In the genomic region with DNA sequence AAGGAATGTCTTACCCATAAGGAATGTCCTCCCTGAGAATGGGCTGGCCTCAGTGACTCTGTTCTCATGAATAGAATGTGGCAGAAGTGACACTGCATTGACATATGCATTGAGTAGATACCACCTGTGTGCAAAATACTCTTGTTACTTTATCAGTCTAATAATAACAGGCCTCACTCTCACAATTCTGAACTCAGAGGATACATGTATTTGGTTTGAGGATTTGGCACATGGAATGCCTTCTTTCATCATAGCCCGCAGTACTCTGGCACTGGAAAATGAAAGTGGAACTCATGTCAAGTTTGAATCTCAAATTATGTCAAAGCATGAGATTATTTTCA, we compare ENCODE assay signal across 18 cellular contexts. TPM values are rescaled to one million over a fixed set of nuclear protein-coding genes. Genes with fewer than 3 reads are reported as not detected.
DNase-seq lines count a peak whose midpoint lies in the region; ATAC-seq and TF ChIP-seq lines count a peak whose summit lies in the region.
"Had no signal": no experiment of that assay in that cellular context is flagged by ENCODE, and none has a peak within 500 bp of the region (broad histone marks: within the 10 kb centered on the region; RNA-seq: fewer than 3 reads in every experiment).

No MANE protein-coding gene starts in this region.

- no peaks in the 10 kb centered on the region for H3K36me3 Mint-ChIP-seq in CD4-positive, alpha-beta T cell (ENCODE audit: low read depth)

- no peaks in the 10 kb centered on the region for H3K9me3 ChIP-seq in CD4-positive, alpha-beta T cell (ENCODE audit: control insufficient read depth, low read length)
- H3K9me3 ChIP-seq: vagina had no signal

- ATAC-seq in CD4-positive, alpha-beta T cell (ENCODE audit: poor library complexity), result no peak

- CTCF ChIA-PET in AG04449 (lab: Yijun Ruan, JAX), result no interaction called here
- CTCF ChIA-PET in CD4-positive, alpha-beta T cell (lab: Charles Lee), result no interaction called here

- no peak for TF ChIP-seq CTCF in AG04449 (IDR thresholded peaks at IDR 0.05; ENCODE audit: insufficient read depth, low read length, missing control alignments)
- no peak for TF ChIP-seq CTCF in CD4-positive, alpha-beta T cell (IDR thresholded peaks at IDR 0.05)

- no peak overlapping the region for H3K4me3 ChIP-seq in AG04449 (ENCODE audit: low read depth, low read length)
- H3K4me3 ChIP-seq: vagina had no signal

- H3K27ac Mint-ChIP-seq in CD4-positive, alpha-beta T cell, result no peak overlapping the region
- H3K27ac Mint-ChIP-seq: B cell, progenitor cell of endocrine pancreas had no signal

- peak; percentile 5 for DNase-seq in AG04449 (ENCODE audit: low read depth, low spot score)
- peak; percentile 77 for DNase-seq in HS-5 (ENCODE audit: low read depth)
- peak; percentile 14 for DNase-seq in amniotic epithelial cell (ENCODE audit: low read depth)
- peak; percentile 56 for DNase-seq in iPS DF 19.7 (ENCODE audit: low read depth, low spot score)
- DNase-seq in T-helper 1 cell, result no peak
- DNase-seq in posterior vena cava (ENCODE audit: low spot score), result no peak
- DNase-seq in COLO668 (lab: John Stamatoyannopoulos, UW; ENCODE audit: unreplicated experiment), result no peak
- no peak for DNase-seq in CD4-positive, alpha-beta T cell
- DNase-seq: activated gamma-delta T cell treated with Interleukin-2 at 50 U/mL for 16 hours; caudate nucleus; DND-41; midbrain; NCI-H510A; stimulated activated CD4-positive, alpha-beta T cell treated with anti-CD3 and anti-CD28 coated beads, Interleukin-2, amount 100 ng/mL, for 24 hours; T-helper 9 cell had no signal

- POLR2A ChIA-PET in AG04449 (lab: Yijun Ruan, JAX), result no interaction called here
- POLR2A ChIA-PET in CD4-positive, alpha-beta T cell (lab: Charles Lee), result no interaction called here

- intact Hi-C loops in posterior vena cava (cut with DNase I), result no loop called here
- intact Hi-C loops in CD4-positive, alpha-beta T cell (cut with DNase I, micrococcal nuclease), result no loop called here

- H3K27me3 Mint-ChIP-seq in CD4-positive, alpha-beta T cell, result no peaks in the 10 kb centered on the region
- H3K27me3 Mint-ChIP-seq: B cell, progenitor cell of endocrine pancreas had no signal

- no peaks in the 10 kb centered on the region for H3K27me3 ChIP-seq in CD4-positive, alpha-beta T cell (ENCODE audit: control insufficient read depth, insufficient read depth, low read length)
- H3K27me3 ChIP-seq: vagina had no signal

- H3K9me3 Mint-ChIP-seq in CD4-positive, alpha-beta T cell, result no peaks in the 10 kb centered on the region

- H3K27ac ChIP-seq in CD4-positive, alpha-beta T cell (ENCODE audit: low read depth, low read length), result no peak overlapping the region
- H3K27ac ChIP-seq: vagina had no signal

- H3K4me1 Mint-ChIP-seq in CD4-positive, alpha-beta T cell (ENCODE audit: low read depth), result no peaks in the 10 kb centered on the region
- H3K4me1 Mint-ChIP-seq: B cell had no signal

- no peak overlapping the region for H3K4me3 Mint-ChIP-seq in CD4-positive, alpha-beta T cell
- H3K4me3 Mint-ChIP-seq: B cell had no signal

RNA-seq across cellular contexts. Expression of a gene that starts 52.9 kb away (rescaled TPM):
- total RNA-seq in posterior vena cava, result 10 to 100 TPM; 40.4 to 53.3 TPM
- under 1 TPM in 1 of 2 experiments, not detected in 1; 0.06 TPM for total RNA-seq in CD4-positive, alpha-beta T cell
- total RNA-seq: B cell had no signal

Comparison
In these comparisons a context has a peak if more than half of its experiments do, and no peak if none do; other contexts are left out.
1. DNase-seq: peak in AG04449 (single experiment), HS-5 (single experiment), amniotic epithelial cell (single experiment) and iPS DF 19.7 (single experiment); none in T-helper 1 cell (0 of 5), posterior vena cava (single experiment), COLO668 (single experiment) and CD4-positive, alpha-beta T cell (0 of 10).
2. RNA of a gene that starts 52.9 kb away (total RNA-seq): 40.4 to 53.3 TPM in posterior vena cava; 0.06 TPM in CD4-positive, alpha-beta T cell; every median in the first group is over 10 times any median in the second.